ENCODE assay signal across 8 cellular contexts in genomic region chr19:10380311-10381102, GRCh38. TPM values are rescaled to one million over a fixed set of nuclear protein-coding genes. Genes with fewer than 3 reads are reported as not detected.
A peak's percentile ranks its signal among the peaks of the same experiment; 100 is the strongest.
DNase-seq lines count a peak whose midpoint lies in the region; ATAC-seq and TF ChIP-seq lines count a peak whose summit lies in the region.

Gene TYK2, minus strand, starts transcription at chr19:10380572. Its CDS starts 2,166 bp downstream, at chr19:10378406.

- no peaks in the 10 kb centered on the region for H3K27me3 ChIP-seq in left lung

- H3K27ac Mint-ChIP-seq in dendritic cell treated with granulocyte-macrophage colony-stimulating factor and Interleukin-4, amounts not matched to agents 40 ng/mL and 50 ng/mL, for 4 days = peak within 1 kb of the TSS; percentile 94

- H3K4me1 ChIP-seq in left lung = peaks cover 0 to 46% of the 10 kb centered on the region in 2 donors

- no peak for TF ChIP-seq CTCF in C4-2B (conservative IDR thresholded peaks at IDR 0.05)
- no peak for TF ChIP-seq CTCF in left lung (IDR thresholded peaks at IDR 0.05)

- peak within 1 kb of the TSS; percentile 96 for H3K4me3 Mint-ChIP-seq in dendritic cell treated with granulocyte-macrophage colony-stimulating factor and Interleukin-4, amounts not matched to agents 40 ng/mL and 50 ng/mL, for 4 days

- no peaks in the 10 kb centered on the region for H3K27me3 Mint-ChIP-seq in dendritic cell treated with granulocyte-macrophage colony-stimulating factor and Interleukin-4, amounts not matched to agents 40 ng/mL and 50 ng/mL, for 4 days

- H3K36me3 Mint-ChIP-seq in dendritic cell treated with granulocyte-macrophage colony-stimulating factor and Interleukin-4, amounts not matched to agents 40 ng/mL and 50 ng/mL, for 4 days (ENCODE audit: low read depth) = peaks cover 47% of the 10 kb centered on the region

- intact Hi-C loops in dendritic cell treated with granulocyte-macrophage colony-stimulating factor and Interleukin-4, amounts not matched to agents 40 ng/mL and 50 ng/mL, for 4 days (cut with micrococcal nuclease) = no loop called here
- intact Hi-C loops in left lung (cut with DNase I) = loop anchor here in 1 of 2 donors (5.0 kb wide), 1 partner anchor 123 kb away; no protein-coding TSS in a partner anchor

- H3K4me3 ChIP-seq in left lung = peak within 1 kb of the TSS; percentile 82 to 88

- peaks cover 38% of the 10 kb centered on the region for H3K4me1 Mint-ChIP-seq in dendritic cell treated with granulocyte-macrophage colony-stimulating factor and Interleukin-4, amounts not matched to agents 40 ng/mL and 50 ng/mL, for 4 days (ENCODE audit: low read depth)

- DNase-seq in NCI-H774 (lab: John Stamatoyannopoulos, UW) (peak; percentile 97), left lung (peak; percentile 97 to 98)
- DNase-seq in activated CD4-positive, alpha-beta T cell treated with anti-CD3 and anti-CD28 coated beads, Interleukin-2, amount 50 U/mL, for 4 hours = peak; percentile 94 to 96
- DNase-seq in stimulated activated CD4-positive, alpha-beta T cell treated with anti-CD3 and anti-CD28 coated beads, Interleukin-2, amount 100 ng/mL, for 48 hours = peak; percentile 95 to 96

- no peaks in the 10 kb centered on the region for H3K9me3 ChIP-seq in left lung

- no peaks in the 10 kb centered on the region for H3K9me3 Mint-ChIP-seq in dendritic cell treated with granulocyte-macrophage colony-stimulating factor and Interleukin-4, amounts not matched to agents 40 ng/mL and 50 ng/mL, for 4 days

- H3K36me3 ChIP-seq in left lung = peaks cover 0 to 21% of the 10 kb centered on the region in 2 donors

- H3K27ac ChIP-seq in C4-2B (peak within 1 kb of the TSS; percentile 81), left lung (peak within 1 kb of the TSS; percentile 76 to 95)

- ATAC-seq in GM19395 (IDR thresholded peaks at IDR 0.05; ENCODE audit: unreplicated experiment) (peak; percentile 89), HG03565 (IDR thresholded peaks at IDR 0.05; ENCODE audit: unreplicated experiment) (peak; percentile 89), left lung (peak; percentile 98)

RNA-seq across cellular contexts. Expression of gene TYK2, which starts in this region (rescaled TPM):
- 100 to 1,000 TPM; 133 to 175 TPM for total RNA-seq in left lung

Comparison
In these comparisons a context has a peak if more than half of its experiments do, and no peak if none do; other contexts are left out.
1. Peak in every context shown above with its lines: DNase-seq, ATAC-seq, H3K4me3 ChIP-seq and H3K27ac ChIP-seq.